ENCODE assay signal across 5 cellular contexts in genomic region chr15:66304425-66304824, GRCh38. TPM values are rescaled to one million over a fixed set of nuclear protein-coding genes. Genes with fewer than 3 reads are reported as not detected.
"Had no signal": no experiment of that assay in that cellular context is flagged by ENCODE, and none has a peak within 500 bp of the region (broad histone marks: within the 10 kb centered on the region; RNA-seq: fewer than 3 reads in every experiment).

No MANE protein-coding gene starts in this region.

RNA-seq across cellular contexts. Expression of gene MEGF11, which starts 50.9 kb away (rescaled TPM):
- total RNA-seq: K562, PC-9, Peyer's patch, Right ventricle myocardium inferior, RPMI7951 had no signal
